ENCODE assay signal across 8 cellular contexts in the genomic region with DNA sequence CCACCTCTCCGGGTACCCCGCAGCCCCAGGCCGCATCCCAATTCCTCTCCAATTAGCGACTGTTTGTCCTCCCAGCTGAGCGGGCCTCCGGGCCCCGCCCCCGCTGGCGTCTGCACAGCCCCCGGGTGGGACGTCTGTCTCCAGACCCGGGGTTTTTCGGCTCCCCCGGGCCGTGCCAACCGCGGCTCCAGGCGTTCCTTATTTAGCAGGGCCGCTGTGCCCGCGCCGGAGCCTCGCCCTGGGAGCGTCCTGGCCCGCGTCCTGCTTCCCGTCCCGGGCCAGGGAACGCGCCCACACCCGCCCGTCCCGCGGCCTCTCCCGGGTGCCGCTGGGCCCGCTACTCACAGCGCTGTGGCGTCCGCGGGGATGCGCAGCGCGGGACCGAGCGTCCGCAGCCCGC. TPM values are rescaled to one million over a fixed set of nuclear protein-coding genes. Genes with fewer than 3 reads are reported as not detected.
DNase-seq lines count a peak whose midpoint lies in the region; ATAC-seq and TF ChIP-seq lines count a peak whose summit lies in the region.
"Not testable (repeated sequence)": the region's sequence is repeated elsewhere in the genome, so short reads cannot be mapped to it uniquely, and the experiment has no call there.

No MANE protein-coding gene starts in this region.

- not testable (repeated sequence) for ATAC-seq in activated CD8-positive, alpha-beta memory T cell treated with anti-CD3 and anti-CD28 coated beads, Interleukin-2, amount 10 ng/mL, durations not matched to agents 7 days and 5 days; left ventricle myocardium superior; naive thymus-derived CD8-positive, alpha-beta T cell

- not testable (repeated sequence) for H3K9me3 Mint-ChIP-seq in activated CD8-positive, alpha-beta memory T cell treated with anti-CD3 and anti-CD28 coated beads, Interleukin-2, amount 10 ng/mL, durations not matched to agents 7 days and 5 days (ENCODE audit: low read depth); naive thymus-derived CD8-positive, alpha-beta T cell

- H2AFZ ChIP-seq in OCI-LY7 (ENCODE audit: low read length): not testable (repeated sequence)

- H3K79me2 ChIP-seq in OCI-LY7 (ENCODE audit: insufficient read depth, low read depth, low read length): not testable (repeated sequence)

- H3K4me1 Mint-ChIP-seq in activated CD8-positive, alpha-beta memory T cell treated with anti-CD3 and anti-CD28 coated beads, Interleukin-2, amount 10 ng/mL, durations not matched to agents 7 days and 5 days; naive thymus-derived CD8-positive, alpha-beta T cell: not testable (repeated sequence)

- not testable (repeated sequence) for H3K9me3 ChIP-seq in HAP-1; OCI-LY7 (ENCODE audit: low read length)

- not testable (repeated sequence) for H3K27me3 Mint-ChIP-seq in activated CD8-positive, alpha-beta memory T cell treated with anti-CD3 and anti-CD28 coated beads, Interleukin-2, amount 10 ng/mL, durations not matched to agents 7 days and 5 days; naive thymus-derived CD8-positive, alpha-beta T cell

- H3K4me2 ChIP-seq in OCI-LY7 (ENCODE audit: low read length): peak overlapping the region; percentile 59; the same call in 1 of the 2 replicates

- H3K4me3 ChIP-seq in AG04449 (ENCODE audit: low read depth, low read length) (peak overlapping the region; percentile 55), HAP-1 (peak overlapping the region; percentile 14), OCI-LY7 (ENCODE audit: low read depth, low read length, poor library complexity, severe bottlenecking) (peak overlapping the region; percentile 68), cardiac fibroblast (replicated peaks in 1 of 2; ENCODE audit: low read depth in 2 of 2, low read length in 2 of 2) (peak overlapping the region; percentile 51)

- H4K20me1 ChIP-seq in OCI-LY7 (ENCODE audit: insufficient read depth, low read length): not testable (repeated sequence)

- CTCF ChIA-PET in AG04449 (lab: Yijun Ruan, JAX); OCI-LY7 (lab: Charles Lee; ENCODE audit: unreplicated experiment); activated CD8-positive, alpha-beta memory T cell treated with anti-CD3 and anti-CD28 coated beads, Interleukin-2, amount 10 ng/mL, durations not matched to agents 7 days and 5 days (lab: Charles Lee): not testable (repeated sequence)

- H3K9me2 ChIP-seq in OCI-LY7 (ENCODE audit: insufficient read depth, low read length): not testable (repeated sequence)

- H3K27ac Mint-ChIP-seq in activated CD8-positive, alpha-beta memory T cell treated with anti-CD3 and anti-CD28 coated beads, Interleukin-2, amount 10 ng/mL, durations not matched to agents 7 days and 5 days; naive thymus-derived CD8-positive, alpha-beta T cell: not testable (repeated sequence)

- H3K27ac ChIP-seq in OCI-LY7 (ENCODE audit: low read depth, low read length, poor library complexity, severe bottlenecking): not testable (repeated sequence)

- in situ Hi-C loops in HAP-1 (cut with MboI; ENCODE audit: low sequenced_read_pairs): not testable (repeated sequence)

- H3K36me3 Mint-ChIP-seq in activated CD8-positive, alpha-beta memory T cell treated with anti-CD3 and anti-CD28 coated beads, Interleukin-2, amount 10 ng/mL, durations not matched to agents 7 days and 5 days; naive thymus-derived CD8-positive, alpha-beta T cell: not testable (repeated sequence)

- POLR2A ChIA-PET in AG04449 (lab: Yijun Ruan, JAX); OCI-LY7 (lab: Charles Lee); naive thymus-derived CD8-positive, alpha-beta T cell (lab: Charles Lee): not testable (repeated sequence)

- TF ChIP-seq CTCF in AG04449 (IDR thresholded peaks at IDR 0.05; ENCODE audit: insufficient read depth, low read length, missing control alignments); OCI-LY7 (conservative IDR thresholded peaks at IDR 0.05; ENCODE audit: low read length); cardiac fibroblast (IDR thresholded peaks at IDR 0.05; ENCODE audit: low read depth, low read length): not testable (repeated sequence)

- DNase-seq in AG04449 (ENCODE audit: low read depth, low spot score); HAP-1 (ENCODE audit: low spot score in 2 of 2): not testable (repeated sequence)
- DNase-seq in OCI-LY7 (ENCODE audit: low spot score) (peak; percentile 15), cardiac fibroblast (ENCODE audit: low read depth in 2 of 2) (peak in 1 of 2 donors; percentile 46), left ventricle myocardium superior (peak; percentile 76)
- peak; percentile 53 for DNase-seq in activated CD8-positive, alpha-beta memory T cell treated with anti-CD3 and anti-CD28 coated beads, Interleukin-2, amount 10 ng/mL, durations not matched to agents 7 days and 5 days
- DNase-seq in naive thymus-derived CD8-positive, alpha-beta T cell: peak in 6 of 10 donors; percentile 10 to 64 (median 23)
- DNase-seq in stimulated activated CD8-positive, alpha-beta memory T cell treated with anti-CD3 and anti-CD28 coated beads, Interleukin-12 subunit alpha, Interleukin-12 subunit beta, amount 100 ng/mL, for 4 hours (ENCODE audit: low read depth): peak; percentile 15

- H3K27me3 ChIP-seq in HAP-1 (ENCODE audit: low read depth): not testable (repeated sequence)

- not testable (repeated sequence) for H3K4me1 ChIP-seq in HAP-1; OCI-LY7 (ENCODE audit: insufficient read depth, low read length, poor library complexity, severe bottlenecking)

- BruUV-seq in OCI-LY7 (replicated peaks; lab: Mats Ljungman, UMichigan): not testable (repeated sequence)

- not testable (repeated sequence) for H3K36me3 ChIP-seq in HAP-1 (replicated peaks); OCI-LY7 (ENCODE audit: insufficient read depth, low read length)

- intact Hi-C loops in OCI-LY7 (cut with micrococcal nuclease; ENCODE audit: unreplicated experiment); left ventricle myocardium superior (cut with micrococcal nuclease): not testable (repeated sequence)

- peak overlapping the region; percentile 71 for H3K4me3 Mint-ChIP-seq in activated CD8-positive, alpha-beta memory T cell treated with anti-CD3 and anti-CD28 coated beads, Interleukin-2, amount 10 ng/mL, durations not matched to agents 7 days and 5 days
- peak overlapping the region in 7 of 10 donors; percentile 38 to 61 (median 54) for H3K4me3 Mint-ChIP-seq in naive thymus-derived CD8-positive, alpha-beta T cell

RNA-seq across cellular contexts. Expression of a gene that starts 59.9 kb away (rescaled TPM):
- total RNA-seq in OCI-LY7 (2014; rRNA removed; shearing (Covaris generic)): 16.6 and 17.6 TPM in 2 replicates
- total RNA-seq in OCI-LY7 (2022) (21.2 and 24.7 TPM in 2 replicates), left ventricle myocardium superior (25.8 TPM)
- 10 to 100 TPM; 25.5 to 39.4 TPM for total RNA-seq in activated CD8-positive, alpha-beta memory T cell treated with anti-CD3 and anti-CD28 coated beads, Interleukin-2, amount 10 ng/mL, durations not matched to agents 7 days and 5 days
- total RNA-seq in naive thymus-derived CD8-positive, alpha-beta T cell: 10 to 100 TPM; 43.1 to 53.3 TPM
- 10 to 100 TPM; 17.9 to 33.8 (median 23.8) TPM for polyA plus RNA-seq in naive thymus-derived CD8-positive, alpha-beta T cell

Comparison
In these comparisons a context has a peak if more than half of its experiments do, and no peak if none do; other contexts are left out.
1. H3K4me3 ChIP-seq: peak in every context shown above with its lines; median percentile 68 in OCI-LY7; 55 in AG04449; 51 in cardiac fibroblast; 14 in HAP-1.